Comparison of ENCODE assay signal across 10 cellular contexts in the genomic region with DNA sequence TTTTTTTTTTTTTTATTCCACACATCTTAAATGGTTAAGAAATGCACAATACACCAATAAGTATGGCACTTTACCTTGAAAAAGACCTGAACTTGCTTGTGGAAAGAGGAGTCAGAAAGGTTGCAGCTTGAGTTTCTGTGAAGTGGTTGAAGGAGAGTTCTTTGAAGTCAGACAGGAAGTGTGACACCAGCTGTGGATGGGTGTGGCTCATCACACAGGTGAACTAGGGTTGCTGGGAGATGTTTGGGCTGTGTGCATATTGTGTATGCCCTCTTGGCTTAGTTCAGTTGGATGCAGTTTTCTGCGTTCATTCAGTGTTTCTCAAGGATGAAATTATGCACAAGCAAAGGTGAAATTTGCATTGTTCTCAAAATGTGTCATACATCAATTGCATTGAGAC. TPM values are rescaled to one million over a fixed set of nuclear protein-coding genes. Genes with fewer than 3 reads are reported as not detected.
DNase-seq lines count a peak whose midpoint lies in the region; FAIRE-seq and TF ChIP-seq lines count a peak whose summit lies in the region.
"Had no signal": no experiment of that assay in that cellular context is flagged by ENCODE, and none has a peak within 500 bp of the region (broad histone marks: within the 10 kb centered on the region; RNA-seq: fewer than 3 reads in every experiment).

No MANE protein-coding gene starts in this region.

- DNase-seq in stimulated activated CD4-positive, alpha-beta T cell treated with anti-CD3 and anti-CD28 coated beads, Interleukin-1b, Interleukin-23, amount 100 ng/mL, for 48 hours: peak; percentile 68
- no peak for DNase-seq in stimulated activated CD4-positive, alpha-beta T cell treated with anti-CD3 and anti-CD28 coated beads, Interleukin-2, amount 100 ng/mL, for 48 hours
- peak; percentile 68 to 71 for DNase-seq in activated CD4-positive, alpha-beta T cell treated with anti-CD3 and anti-CD28 coated beads for 4 hours
- DNase-seq in H1 (ENCODE audit: low read depth in 1 of 2, low spot score in 2 of 2) (no peak), NOMO-1 treated with DMSO at 0.1 percent for 48 hours (lab: John Stamatoyannopoulos, UW; ENCODE audit: unreplicated experiment) (no peak), cerebellar cortex (ENCODE audit: low spot score) (no peak), substantia nigra (lab: John Stamatoyannopoulos, UW) (no peak), UCSD-AML1 (lab: John Stamatoyannopoulos, UW; ENCODE audit: unreplicated experiment) (no peak)

- H3K23me2 ChIP-seq in H1 (ENCODE audit: low read depth, low read length): peaks cover 5% of the 10 kb centered on the region; the same call in 1 of the 2 replicates

- H4K20me1 ChIP-seq in H1 (replicated peaks in 1 of 2; ENCODE audit: control insufficient read depth in 1 of 2, insufficient read depth in 2 of 2, low read length in 2 of 2): peaks cover 75 to 77% of the 10 kb centered on the region in 2 experiments

- TF ChIP-seq POLR2A in H1 (IDR thresholded peaks at IDR 0.05; ENCODE audit: control extremely low read depth in 1 of 2, low read depth in 2 of 2, low read length in 2 of 2): no peak; a peak in 1 of 3 replicates

- POLR2A ChIA-PET in H1 (lab: Charles Lee; ENCODE audit: partially characterized antibody): interaction anchor here (1.0 to 7.5 kb wide), 6 partner anchors 6 to 147 kb away, joined by 4 to 61 read pairs (median 6); no protein-coding TSS in a partner anchor

- no peak overlapping the region for H3K4me3 ChIP-seq in H1 (ENCODE audit: extremely low read depth in 1 of 4, insufficient read depth in 2 of 4, low read depth in 3 of 4, low read length in 4 of 4)
- H3K4me3 ChIP-seq: BLaER1 had no signal

- TF ChIP-seq RAD21 in H1 (IDR thresholded peaks at IDR 0.05 in 1 of 2, conservative IDR thresholded peaks at IDR 0.05 in 1 of 2; ENCODE audit: low read depth in 2 of 2, low read length in 2 of 2): no peak

- no peaks in the 10 kb centered on the region for H3K9me3 ChIP-seq in H1 (ENCODE audit: insufficient read depth in 2 of 2, low read depth in 1 of 2, low read length in 1 of 2)
- H3K9me3 ChIP-seq: BLaER1 had no signal

- no peak overlapping the region for H2AK5ac ChIP-seq in H1 (ENCODE audit: low read depth, low read length)

- peaks cover 30% of the 10 kb centered on the region; the same call in 1 of the 2 replicates for H3K79me1 ChIP-seq in H1 (ENCODE audit: low read depth, low read length)

- H4K5ac ChIP-seq in H1 (ENCODE audit: insufficient read length, low read depth, low read length): no peak overlapping the region

- no peak overlapping the region for H2BK15ac ChIP-seq in H1 (ENCODE audit: low read length)

- H3K9ac ChIP-seq in H1 (replicated peaks in 1 of 4; ENCODE audit: extremely low read depth in 1 of 4, low read depth in 3 of 4, low read length in 3 of 4): no peak overlapping the region
- H3K9ac ChIP-seq: BLaER1 had no signal

- H3K36me3 ChIP-seq in H1 (ENCODE audit: control insufficient read depth in 2 of 4, insufficient read depth in 4 of 4, low read length in 3 of 4): peaks cover 51 to 83% (median 71%) of the 10 kb centered on the region in 4 experiments

- no peak overlapping the region for H3K14ac ChIP-seq in H1 (ENCODE audit: insufficient read length)

- peaks cover 51 to 74% of the 10 kb centered on the region in 2 experiments for H3K79me2 ChIP-seq in H1 (ENCODE audit: control insufficient read depth in 1 of 2, insufficient read depth in 2 of 2, low read length in 2 of 2)

- no peak for TF ChIP-seq CTCF in H1 (IDR thresholded peaks at IDR 0.05; ENCODE audit: control extremely low read depth in 1 of 3, insufficient read depth in 1 of 3, low read depth in 1 of 3, low read length in 3 of 3)

- H2AFZ ChIP-seq in H1 (ENCODE audit: low read length): no peak overlapping the region

- WGBS in H1 (ENCODE audit: extremely low coverage in 1 of 2, insufficient coverage in 1 of 2, insufficient read length in 1 of 2, insufficient replicate concordance in 2 of 2, low coverage in 1 of 2, low lambda C conversion rate in 2 of 2, missing lambda C conversion rate in 1 of 2), 2 experiments: 94% methylated on average over 1 of the region's 1 CpG; no CpG with 5 or more reads in 1 of the 2 experiments

- no peak for FAIRE-seq in H1 (lab: Jason Lieb, UNC)
- FAIRE-seq: endometrium had no signal

- no peak overlapping the region for H3K4me2 ChIP-seq in H1 (ENCODE audit: insufficient read depth in 1 of 2, low read depth in 2 of 2, low read length in 2 of 2)
- H3K4me2 ChIP-seq: BLaER1 had no signal

- H3K18ac ChIP-seq in H1 (ENCODE audit: extremely low read depth, low read length): no peak overlapping the region

- H4K8ac ChIP-seq in H1 (ENCODE audit: extremely low read depth, insufficient read depth, low read length): no peak overlapping the region

- no peak overlapping the region for H2BK120ac ChIP-seq in H1 (replicated peaks; ENCODE audit: low read depth, low read length)

- TF ChIP-seq EP300 in H1 (IDR thresholded peaks at IDR 0.05; ENCODE audit: borderline replicate concordance in 1 of 2, low read depth in 2 of 2, low read length in 2 of 2): no peak

- CTCF ChIA-PET in H1 (lab: Charles Lee; ENCODE audit: partially characterized antibody): interaction anchor here (1.1 to 1.5 kb wide), 2 partner anchors 11 kb away, joined by 4 read pairs; partner anchors contain the start of gene ISG20

- no peak overlapping the region for H4K91ac ChIP-seq in H1 (replicated peaks; ENCODE audit: insufficient read length, low read length)

- H3K4me1 ChIP-seq in H1 (replicated peaks in 1 of 4; ENCODE audit: control insufficient read depth in 3 of 4, insufficient read depth in 4 of 4, low read length in 3 of 4): peaks cover 10 to 23% (median 13%) of the 10 kb centered on the region in 4 experiments

- H3K27me3 ChIP-seq in H1 (replicated peaks in 1 of 4; ENCODE audit: control insufficient read depth in 3 of 4, extremely low read depth in 1 of 4, insufficient read depth in 3 of 4, low read length in 3 of 4): no peaks in the 10 kb centered on the region
- H3K27me3 ChIP-seq: BLaER1 had no signal

- no peak overlapping the region for H2BK12ac ChIP-seq in H1 (ENCODE audit: low read depth, low read length)

- H3K27ac ChIP-seq in H1 (ENCODE audit: low read depth, low read length) (no peak overlapping the region), substantia nigra (ENCODE audit: low read depth, low read length, poor library complexity, severe bottlenecking) (no peak overlapping the region)
- H3K27ac ChIP-seq: BLaER1 had no signal

- no peak overlapping the region for H3K4ac ChIP-seq in H1 (replicated peaks; ENCODE audit: insufficient read length, low read depth, low read length)

- no peak overlapping the region for H3K23ac ChIP-seq in H1 (ENCODE audit: insufficient read length)

- H3K56ac ChIP-seq in H1 (replicated peaks; ENCODE audit: insufficient read length, low read depth, low read length): no peak overlapping the region

- no peak overlapping the region for H2BK5ac ChIP-seq in H1 (ENCODE audit: low read depth, low read length)

- no peak overlapping the region for H2BK20ac ChIP-seq in H1 (ENCODE audit: low read length)

TF ChIP-seq in H1, 55 proteins besides CTCF, POLR2A, EP300 and RAD21:
- TF ChIP-seq TCF12 (IDR thresholded peaks at IDR 0.05; ENCODE audit: low read depth, low read length) (no peak), ATF2 (IDR thresholded peaks at IDR 0.05; ENCODE audit: low read length) (no peak), ZNF274 (IDR thresholded peaks at IDR 0.05; ENCODE audit: borderline replicate concordance, extremely low read depth, low read length) (no peak), POLR2AphosphoS5 (IDR thresholded peaks at IDR 0.05; ENCODE audit: low read depth, low read length) (peak; percentile 39; the same call in 1 of the 2 replicates), RBBP5 (IDR thresholded peaks at IDR 0.05; ENCODE audit: borderline replicate concordance, low read depth, low read length) (no peak), FOSL1 (IDR thresholded peaks at IDR 0.05; ENCODE audit: insufficient read depth, low read depth, low read length) (no peak), SP1 (IDR thresholded peaks at IDR 0.05; ENCODE audit: low read depth, low read length) (no peak), CTBP2 (IDR thresholded peaks at IDR 0.05; ENCODE audit: borderline replicate concordance, insufficient read depth, insufficient read length, low read length) (no peak)

RNA-seq across cellular contexts. Expression of gene AEN, which starts 6.3 kb away (rescaled TPM):
- 122 and 125 TPM in 2 replicates for total RNA-seq in H1 (2021; fragmentation: NEBNext Ultra II Directional; extraction: Animal tissue kit (Norgen Biotek cat#: 25700))
- 112 and 167 TPM in 2 replicates for polyA plus RNA-seq in H1 (2011; rRNA removed)
- polyA plus RNA-seq in H1 (2011; cell fraction: cytosol; rRNA removed): 150 TPM
- 209 TPM for polyA plus RNA-seq in H1 (2011; cell fraction: nucleus; rRNA removed)
- polyA plus RNA-seq in H1 (2012, experiment 1 of 2): 89.9 to 128 TPM (median 107 TPM) in 4 replicates
- 126 TPM for polyA plus RNA-seq in H1 (2012, experiment 2 of 2)
- polyA plus RNA-seq in H1 (2013, experiment 1 of 2): 61.5 TPM
- 61.2 TPM for polyA plus RNA-seq in H1 (2013, experiment 2 of 2)
- polyA minus RNA-seq in H1 (2011; rRNA and poly(A)+ RNA removed): 157 and 180 TPM in 2 replicates
- 130 TPM for polyA minus RNA-seq in H1 (2011; cell fraction: cytosol; rRNA and poly(A)+ RNA removed)
- 229 TPM for polyA minus RNA-seq in H1 (2011; cell fraction: nucleus; rRNA and poly(A)+ RNA removed)

RNA-seq across cellular contexts. Expression of gene ISG20, which starts 11.4 kb away (rescaled TPM):
- total RNA-seq in H1 (2021; fragmentation: NEBNext Ultra II Directional; extraction: Animal tissue kit (Norgen Biotek cat#: 25700)): 2.9 and 4.0 TPM in 2 replicates
- 5.0 and 5.2 TPM in 2 replicates for polyA plus RNA-seq in H1 (2011; rRNA removed)
- polyA plus RNA-seq in H1 (2011; cell fraction: cytosol; rRNA removed): 5.5 TPM
- polyA plus RNA-seq in H1 (2011; cell fraction: nucleus; rRNA removed): 6.6 TPM
- 2.5 to 5.7 TPM (median 4.1 TPM) in 4 replicates for polyA plus RNA-seq in H1 (2012, experiment 1 of 2)
- polyA plus RNA-seq in H1 (2012, experiment 2 of 2): 3.0 TPM
- polyA plus RNA-seq in H1 (2013, experiment 1 of 2): 3.1 TPM
- polyA plus RNA-seq in H1 (2013, experiment 2 of 2): 2.1 TPM
- polyA minus RNA-seq in H1 (2011; rRNA and poly(A)+ RNA removed): 1.8 and 2.0 TPM in 2 replicates
- 0.81 TPM for polyA minus RNA-seq in H1 (2011; cell fraction: cytosol; rRNA and poly(A)+ RNA removed)
- polyA minus RNA-seq in H1 (2011; cell fraction: nucleus; rRNA and poly(A)+ RNA removed): 3.0 TPM

Comparison
In these comparisons a context has a peak if more than half of its experiments do, and no peak if none do; other contexts are left out.
1. DNase-seq: peak in stimulated activated CD4-positive, alpha-beta T cell treated with anti-CD3 and anti-CD28 coated beads, Interleukin-1b, Interleukin-23, amount 100 ng/mL, for 48 hours (single experiment) and activated CD4-positive, alpha-beta T cell treated with anti-CD3 and anti-CD28 coated beads for 4 hours (2 of 2); none in stimulated activated CD4-positive, alpha-beta T cell treated with anti-CD3 and anti-CD28 coated beads, Interleukin-2, amount 100 ng/mL, for 48 hours (0 of 2), H1 (0 of 2), NOMO-1 treated with DMSO at 0.1 percent for 48 hours (single experiment), cerebellar cortex (single experiment), substantia nigra (0 of 49) and UCSD-AML1 (single experiment).